ENCODE assay signal across 18 cellular contexts in genomic region chr17:35287286-35287811, GRCh38.
"Had no signal": no experiment of that assay in that cellular context is flagged by ENCODE, and none has a peak within 500 bp of the region (broad histone marks: within the 10 kb centered on the region; RNA-seq: fewer than 3 reads in every experiment).

No MANE protein-coding gene starts in this region.

- H3K9me3 ChIP-seq: thoracic aorta had no signal

- DNase-seq: activated CD4-positive, alpha-beta T cell treated with anti-CD3 and anti-CD28 coated beads for 1 hour; activated CD4-positive, alpha-beta T cell treated with anti-CD3 and anti-CD28 coated beads, Interleukin-2, amount 50 U/mL, for 1 hour; activated CD8-positive, alpha-beta T cell treated with anti-CD3 and anti-CD28 coated beads, Interleukin-2, amount 10 ng/mL, durations not matched to agents 7 days and 5 days; activated T-cell treated with anti-CD3 and anti-CD28 coated beads, Interleukin-2, amount 50 U/mL, for 1 hour; central memory CD4-positive, alpha-beta T cell; dermis blood vessel endothelial cell; effector CD8-positive, alpha-beta T cell; erythroblast; foreskin keratinocyte; left ventricle myocardium inferior; natural killer cell; retina; stimulated activated CD4-positive, alpha-beta T cell treated with anti-CD3 and anti-CD28 coated beads, Interleukin-2, amount 100 ng/mL, for 48 hours; stimulated activated CD8-positive, alpha-beta memory T cell treated with anti-CD3 and anti-CD28 coated beads, Interleukin-4, amount 100 ng/mL, for 48 hours; stimulated activated naive CD4-positive, alpha-beta T cell treated with Interleukin-2 at 50 U/mL for 16 hours; T-helper 17 cell had no signal

- H3K36me3 ChIP-seq: left ventricle myocardium inferior, thoracic aorta had no signal

- H3K27ac ChIP-seq: foreskin keratinocyte, hepatocyte, left ventricle myocardium inferior, thoracic aorta had no signal

- ATAC-seq: activated CD8-positive, alpha-beta T cell treated with anti-CD3 and anti-CD28 coated beads, Interleukin-2, amount 10 ng/mL, durations not matched to agents 7 days and 5 days; foreskin keratinocyte; natural killer cell; T-helper 17 cell had no signal
